ENCODE assay signal across 2 cellular contexts in the genomic region with DNA sequence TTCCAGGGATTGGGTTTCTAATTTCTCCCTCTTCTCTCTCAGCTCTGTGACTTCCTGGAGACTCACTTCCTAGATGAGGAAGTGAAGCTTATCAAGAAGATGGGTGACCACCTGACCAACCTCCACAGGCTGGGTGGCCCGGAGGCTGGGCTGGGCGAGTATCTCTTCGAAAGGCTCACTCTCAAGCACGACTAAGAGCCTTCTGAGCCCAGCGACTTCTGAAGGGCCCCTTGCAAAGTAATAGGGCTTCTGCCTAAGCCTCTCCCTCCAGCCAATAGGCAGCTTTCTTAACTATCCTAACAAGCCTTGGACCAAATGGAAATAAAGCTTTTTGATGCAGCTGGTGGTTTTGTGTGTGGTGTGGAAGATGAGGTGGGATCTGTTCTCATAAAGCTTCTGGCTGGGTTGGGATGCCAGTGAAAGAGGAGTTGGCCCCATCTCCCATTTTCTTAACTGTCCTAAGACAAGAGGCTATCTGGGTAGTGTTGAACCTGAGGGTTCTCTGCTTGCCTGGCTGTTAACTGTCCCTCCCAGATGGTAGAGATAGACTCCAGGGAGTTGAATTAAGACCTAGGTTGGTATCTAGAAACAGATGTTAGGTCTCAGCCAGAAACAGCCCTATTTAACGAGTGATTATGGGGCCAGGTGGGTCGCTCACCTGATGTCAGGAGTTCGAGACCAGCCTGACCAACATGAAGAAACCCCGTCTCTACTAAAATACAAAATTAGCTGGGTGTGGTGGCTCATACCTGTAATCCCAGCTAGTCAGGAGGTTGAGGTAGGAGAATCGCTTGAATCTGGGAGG.
TF ChIP-seq lines count a peak whose summit lies in the region.

No MANE protein-coding gene starts in this region.

TF ChIP-seq in GM23338, 12 proteins besides CTCF, POLR2A, EP300 and RAD21:
- TF ChIP-seq CREB1 (CRISPR knock-in tag; IDR thresholded peaks at IDR 0.05; ENCODE audit: low read depth) (no peak), POLR2AphosphoS5 (IDR thresholded peaks at IDR 0.05; ENCODE audit: low read depth) (peak; percentile 3; the same call in 1 of the 2 replicates)

TF ChIP-seq in H1, 55 proteins besides CTCF, POLR2A, EP300 and RAD21:
- TF ChIP-seq CHD2 (IDR thresholded peaks at IDR 0.05; ENCODE audit: low read length): no peak
- 0 out of 4 replicates have a peak, but pooled peaks of 1 of the 2 experiments have one; percentile 6 for TF ChIP-seq SIN3A (conservative IDR thresholded peaks at IDR 0.05 in 1 of 2, IDR thresholded peaks at IDR 0.05 in 1 of 2; ENCODE audit: low read depth in 1 of 2, low read length in 2 of 2)
- peak; percentile 33; the same call in 1 of the 2 replicates for TF ChIP-seq POLR2AphosphoS5 (IDR thresholded peaks at IDR 0.05; ENCODE audit: low read depth, low read length)
